ENCODE assay signal across 29 cellular contexts in the genomic region with DNA sequence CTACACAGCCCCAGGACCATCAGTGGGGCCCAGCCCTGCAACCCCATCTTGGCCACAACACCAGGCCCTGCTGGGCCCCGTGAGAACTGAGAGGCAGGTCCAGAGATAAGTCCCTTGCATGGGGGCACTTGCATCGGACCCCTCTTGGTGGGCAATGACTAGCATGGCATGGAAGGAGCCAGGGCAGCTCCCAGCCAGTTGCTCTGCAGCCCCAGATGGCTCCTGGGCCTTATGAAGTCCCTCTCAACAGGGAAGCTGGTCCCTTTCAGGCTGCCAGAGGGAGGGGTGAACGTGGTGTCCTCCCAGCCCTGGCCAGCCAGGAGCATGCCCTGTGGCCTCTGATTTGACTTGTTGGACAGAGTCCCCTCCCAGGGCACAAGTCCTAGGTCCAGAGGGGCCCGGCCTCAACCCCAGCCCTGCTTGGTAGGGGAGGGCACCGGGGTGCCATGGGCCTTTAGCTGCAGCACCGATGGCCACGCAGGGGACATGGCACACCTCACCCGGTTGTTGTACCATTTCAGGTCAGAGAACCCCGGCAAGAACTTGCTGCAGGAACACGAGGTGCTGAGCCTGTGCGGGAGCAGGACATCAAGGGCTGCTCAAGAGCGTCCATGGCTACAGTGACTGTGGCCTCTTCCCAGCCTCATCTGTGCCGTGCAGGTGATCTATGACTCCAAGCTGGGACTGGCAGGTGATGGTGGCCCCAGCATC.
"Had no signal": no experiment of that assay in that cellular context is flagged by ENCODE, and none has a peak within 500 bp of the region (broad histone marks: within the 10 kb centered on the region; RNA-seq: fewer than 3 reads in every experiment).

No MANE protein-coding gene starts in this region.

- ATAC-seq: activated CD4-positive, CD25-positive, alpha-beta regulatory T cell treated with anti-CD3 and anti-CD28 coated beads, Interleukin-2, amount 50 U/mL, for 24 hours; activated naive CD4-positive, alpha-beta T cell treated with anti-CD3 and anti-CD28 coated beads, Interleukin-2, amount 50 U/mL, for 72 hours; activated T-helper 17 cell treated with anti-CD3 and anti-CD28 coated beads, Interleukin-2, amount 50 U/mL, for 72 hours; esophagus mucosa; foreskin keratinocyte; heart left ventricle; psoas muscle; T-helper 17 cell had no signal

- H3K27me3 Mint-ChIP-seq: activated CD4-positive, alpha-beta memory T cell treated with anti-CD3 and anti-CD28 coated beads for 36 hours; activated CD4-positive, alpha-beta T cell treated with anti-CD3 and anti-CD28 coated beads, Interleukin-2, amount 10 ng/mL, durations not matched to agents 24 days and 14 days; activated T-cell treated with anti-CD3 and anti-CD28 coated beads, Interleukin-2, amount 50 U/mL, for 24 hours; activated T-helper 17 cell treated with anti-CD3 and anti-CD28 coated beads, Interleukin-2, amount 50 U/mL, for 72 hours; dendritic cell treated with granulocyte-macrophage colony-stimulating factor and Interleukin-4, amounts not matched to agents 40 ng/mL and 50 ng/mL, for 4 days; T-helper 17 cell had no signal

- H3K4me3 Mint-ChIP-seq: activated CD4-positive, alpha-beta memory T cell treated with anti-CD3 and anti-CD28 coated beads for 36 hours; activated CD4-positive, alpha-beta T cell treated with anti-CD3 and anti-CD28 coated beads, Interleukin-2, amount 10 ng/mL, durations not matched to agents 24 days and 14 days; activated T-cell treated with anti-CD3 and anti-CD28 coated beads, Interleukin-2, amount 50 U/mL, for 24 hours; activated T-helper 17 cell treated with anti-CD3 and anti-CD28 coated beads, Interleukin-2, amount 50 U/mL, for 72 hours; dendritic cell treated with granulocyte-macrophage colony-stimulating factor and Interleukin-4, amounts not matched to agents 40 ng/mL and 50 ng/mL, for 4 days; endodermal cell; nephron; T-helper 17 cell had no signal

- H3K4me3 ChIP-seq: breast epithelium, heart left ventricle, left ventricle myocardium inferior, psoas muscle, transverse colon, uterus had no signal

- H3K27me3 ChIP-seq: breast epithelium, foreskin keratinocyte, heart left ventricle, neutrophil, transverse colon, uterus had no signal

- H3K4me1 Mint-ChIP-seq: activated CD4-positive, alpha-beta T cell treated with anti-CD3 and anti-CD28 coated beads, Interleukin-2, amount 10 ng/mL, durations not matched to agents 24 days and 14 days; activated T-helper 17 cell treated with anti-CD3 and anti-CD28 coated beads, Interleukin-2, amount 50 U/mL, for 72 hours; endodermal cell; nephron; T-helper 17 cell had no signal

- H3K27ac Mint-ChIP-seq: activated CD4-positive, alpha-beta memory T cell treated with anti-CD3 and anti-CD28 coated beads for 36 hours; activated CD4-positive, alpha-beta T cell treated with anti-CD3 and anti-CD28 coated beads, Interleukin-2, amount 10 ng/mL, durations not matched to agents 24 days and 14 days; activated naive CD4-positive, alpha-beta T cell treated with anti-CD3 and anti-CD28 coated beads, Interleukin-2, amount 50 U/mL, for 72 hours; activated T-cell treated with anti-CD3 and anti-CD28 coated beads, Interleukin-2, amount 50 U/mL, for 24 hours; activated T-helper 17 cell treated with anti-CD3 and anti-CD28 coated beads, Interleukin-2, amount 50 U/mL, for 72 hours; dendritic cell treated with granulocyte-macrophage colony-stimulating factor and Interleukin-4, amounts not matched to agents 40 ng/mL and 50 ng/mL, for 4 days; endodermal cell; nephron; T-helper 17 cell had no signal

- H3K9me3 Mint-ChIP-seq: activated CD4-positive, alpha-beta memory T cell treated with anti-CD3 and anti-CD28 coated beads for 36 hours; activated naive CD4-positive, alpha-beta T cell treated with anti-CD3 and anti-CD28 coated beads, Interleukin-2, amount 50 U/mL, for 72 hours; activated T-cell treated with anti-CD3 and anti-CD28 coated beads, Interleukin-2, amount 50 U/mL, for 24 hours; activated T-helper 17 cell treated with anti-CD3 and anti-CD28 coated beads, Interleukin-2, amount 50 U/mL, for 72 hours; endodermal cell had no signal

- H3K9me3 ChIP-seq: breast epithelium, heart left ventricle, left ventricle myocardium inferior, psoas muscle, transverse colon, uterus had no signal

- DNase-seq: activated CD4-positive, alpha-beta memory T cell treated with anti-CD3 and anti-CD28 coated beads for 36 hours; activated CD4-positive, alpha-beta T cell treated with anti-CD3 and anti-CD28 coated beads, Interleukin-2, amount 10 ng/mL, durations not matched to agents 24 days and 14 days; activated CD8-positive, alpha-beta memory T cell treated with anti-CD3 and anti-CD28 coated beads, Interleukin-2, amount 50 U/mL, for 48 hours; activated naive CD4-positive, alpha-beta T cell; activated T-cell treated with anti-CD3 and anti-CD28 coated beads, Interleukin-2, amount 50 U/mL, for 24 hours; central memory CD4-positive, alpha-beta T cell; endodermal cell; foreskin keratinocyte; heart left ventricle; hypothalamus; left ventricle myocardium inferior; psoas muscle; stimulated activated CD4-positive, alpha-beta T cell treated with anti-CD3 and anti-CD28 coated beads, Interleukin-15, amount 100 ng/mL, for 24 hours; stimulated activated CD4-positive, alpha-beta T cell treated with anti-CD3 and anti-CD28 coated beads, Interleukin-2, amount 100 ng/mL, for 24 hours; stimulated activated naive CD4-positive, alpha-beta T cell; T-helper 17 cell; T1000; transverse colon; uterus; WERI-Rb-1 had no signal

- H3K27ac ChIP-seq: breast epithelium, foreskin keratinocyte, heart left ventricle, left ventricle myocardium inferior, neutrophil, parathyroid adenoma, psoas muscle, transverse colon, uterus, WERI-Rb-1 had no signal

- H3K4me1 ChIP-seq: breast epithelium, foreskin keratinocyte, heart left ventricle, left ventricle myocardium inferior, parathyroid adenoma, psoas muscle, transverse colon, uterus had no signal

- H3K36me3 Mint-ChIP-seq: activated CD4-positive, alpha-beta memory T cell treated with anti-CD3 and anti-CD28 coated beads for 36 hours; activated naive CD4-positive, alpha-beta T cell treated with anti-CD3 and anti-CD28 coated beads, Interleukin-2, amount 50 U/mL, for 72 hours had no signal

- H3K36me3 ChIP-seq: breast epithelium, heart left ventricle, left ventricle myocardium inferior, neutrophil, transverse colon, uterus, WERI-Rb-1 had no signal
